In genomic region chr2:3469486-3469885, GRCh38 we compare ENCODE assay signal across 16 cellular contexts. TPM values are rescaled to one million over a fixed set of nuclear protein-coding genes. Genes with fewer than 3 reads are reported as not detected.
A peak's percentile ranks its signal among the peaks of the same experiment; 100 is the strongest.
DNase-seq lines count a peak whose midpoint lies in the region; ATAC-seq and TF ChIP-seq lines count a peak whose summit lies in the region.
"Had no signal": no experiment of that assay in that cellular context is flagged by ENCODE, and none has a peak within 500 bp of the region (broad histone marks: within the 10 kb centered on the region; RNA-seq: fewer than 3 reads in every experiment).

No MANE protein-coding gene starts in this region.

- no peaks in the 10 kb centered on the region for H4K20me1 ChIP-seq in neural progenitor cell (ENCODE audit: low read depth)

- H3K9me3 Mint-ChIP-seq in neural progenitor cell = no peaks in the 10 kb centered on the region
- H3K9me3 Mint-ChIP-seq: activated CD8-positive, alpha-beta T cell treated with anti-CD3 and anti-CD28 coated beads for 36 hours; dendritic cell treated with granulocyte-macrophage colony-stimulating factor and Interleukin-4, amounts not matched to agents 40 ng/mL and 50 ng/mL, for 4 days had no signal

- H3K27ac ChIP-seq in RWPE2 (ENCODE audit: poor library complexity, severe bottlenecking) (peak overlapping the region; percentile 77), dorsolateral prefrontal cortex (peak overlapping the region in 43 of 59 donors; percentile 0 to 78 (median 62)), neural progenitor cell (no peak overlapping the region), thoracic aorta (peak overlapping the region; percentile 91 to 97)
- H3K27ac ChIP-seq: WERI-Rb-1 had no signal

- peaks cover 6% of the 10 kb centered on the region for H3K27me3 Mint-ChIP-seq in neural progenitor cell (ENCODE audit: insufficient read depth, low read depth)
- H3K27me3 Mint-ChIP-seq: activated CD8-positive, alpha-beta T cell treated with anti-CD3 and anti-CD28 coated beads for 36 hours; dendritic cell treated with granulocyte-macrophage colony-stimulating factor and Interleukin-4, amounts not matched to agents 40 ng/mL and 50 ng/mL, for 4 days had no signal

- ATAC-seq in RWPE2 (ENCODE audit: low read depth) (no peak), thoracic aorta (ENCODE audit: insufficient number of reproducible peaks, low FRiP score, low read depth) (no peak), GM21423 (IDR thresholded peaks at IDR 0.05; ENCODE audit: unreplicated experiment) (no peak)
- ATAC-seq: activated CD8-positive, alpha-beta T cell treated with anti-CD3 and anti-CD28 coated beads for 36 hours; GM12878 had no signal

- H3F3A ChIP-seq in neural progenitor cell (ENCODE audit: low read depth) = no peaks in the 10 kb centered on the region

- no peak overlapping the region for H3K4me3 Mint-ChIP-seq in neural progenitor cell
- H3K4me3 Mint-ChIP-seq: activated CD8-positive, alpha-beta T cell treated with anti-CD3 and anti-CD28 coated beads for 36 hours; dendritic cell treated with granulocyte-macrophage colony-stimulating factor and Interleukin-4, amounts not matched to agents 40 ng/mL and 50 ng/mL, for 4 days had no signal

- no peaks in the 10 kb centered on the region for H3K27me3 ChIP-seq in RWPE2 (ENCODE audit: insufficient read depth, poor library complexity, severe bottlenecking)
- no peaks in the 10 kb centered on the region for H3K27me3 ChIP-seq in dorsolateral prefrontal cortex
- H3K27me3 ChIP-seq in neural progenitor cell = no peaks in the 10 kb centered on the region
- no peaks in the 10 kb centered on the region for H3K27me3 ChIP-seq in thoracic aorta (replicated peaks; ENCODE audit: insufficient read depth)
- H3K27me3 ChIP-seq: esophagus squamous epithelium had no signal

- intact Hi-C loops in dorsolateral prefrontal cortex (cut with DNase I) = loop anchor here in 1 of 2 donors (10.0 kb wide), 1 partner anchor 75 kb away; no protein-coding TSS in a partner anchor

- H3K27ac Mint-ChIP-seq in neural progenitor cell = peak overlapping the region; percentile 5
- H3K27ac Mint-ChIP-seq: activated CD8-positive, alpha-beta T cell treated with anti-CD3 and anti-CD28 coated beads for 36 hours; dendritic cell treated with granulocyte-macrophage colony-stimulating factor and Interleukin-4, amounts not matched to agents 40 ng/mL and 50 ng/mL, for 4 days had no signal

- no peak overlapping the region for H3K9ac ChIP-seq in neural progenitor cell

- peaks cover 28% of the 10 kb centered on the region for H3K4me1 Mint-ChIP-seq in neural progenitor cell

- no peak overlapping the region for H3K4me2 ChIP-seq in neural progenitor cell

- H3K79me2 ChIP-seq in neural progenitor cell (ENCODE audit: low read depth) = no peaks in the 10 kb centered on the region

- H3K4me3 ChIP-seq in RWPE2 (ENCODE audit: severe bottlenecking) (no peak overlapping the region), dorsolateral prefrontal cortex (no peak overlapping the region), neural progenitor cell (no peak overlapping the region), thoracic aorta (no peak overlapping the region)
- H3K4me3 ChIP-seq: esophagus squamous epithelium, GM12878 had no signal

- H3K4me1 ChIP-seq in RWPE2 (ENCODE audit: insufficient read depth, poor library complexity, severe bottlenecking) (peaks cover 31% of the 10 kb centered on the region), neural progenitor cell (no peaks in the 10 kb centered on the region), thoracic aorta (ENCODE audit: control insufficient read depth in 1 of 2, low read depth in 2 of 2) (peaks cover 32 to 71% of the 10 kb centered on the region in 2 donors)
- H3K4me1 ChIP-seq: esophagus squamous epithelium had no signal

- H3K9me3 ChIP-seq in RWPE2 (ENCODE audit: severe bottlenecking) = no peaks in the 10 kb centered on the region
- no peaks in the 10 kb centered on the region for H3K9me3 ChIP-seq in neural progenitor cell (ENCODE audit: low read depth)
- H3K9me3 ChIP-seq in thoracic aorta = no peaks in the 10 kb centered on the region
- H3K9me3 ChIP-seq: esophagus squamous epithelium had no signal

- H3K36me3 Mint-ChIP-seq in neural progenitor cell = peaks cover 32% of the 10 kb centered on the region

- H3K36me3 ChIP-seq in RWPE2 (ENCODE audit: low read depth) (peaks cover 25% of the 10 kb centered on the region), neural progenitor cell (no peaks in the 10 kb centered on the region), thoracic aorta (peaks cover 3% of the 10 kb centered on the region)

- DNase-seq in RWPE2 (ENCODE audit: low spot score) (no peak), dorsolateral prefrontal cortex (no peak), neural progenitor cell (ENCODE audit: low spot score) (no peak), thoracic aorta (ENCODE audit: low spot score) (no peak), NOMO-1 treated with dmso at 0.1 percent for 144 hours (lab: John Stamatoyannopoulos, UW; ENCODE audit: unreplicated experiment) (no peak), cerebellar cortex (ENCODE audit: low spot score) (no peak), GM19240 (ENCODE audit: insufficient read length, low spot score) (no peak)
- DNase-seq: activated CD8-positive, alpha-beta T cell treated with anti-CD3 and anti-CD28 coated beads for 36 hours; esophagus squamous epithelium; NCI-H187 treated with DMSO at 0.1 percent for 48 hours; NCI-H524 treated with DMSO at 0.1 percent for 48 hours; OCI-M1; WERI-Rb-1 had no signal

- no peak overlapping the region for H2AFZ ChIP-seq in neural progenitor cell (replicated peaks)

- TF ChIP-seq CTCF in RWPE2 (IDR thresholded peaks at IDR 0.05; ENCODE audit: poor library complexity, severe bottlenecking) = no peak
- TF ChIP-seq CTCF in dorsolateral prefrontal cortex (IDR thresholded peaks at IDR 0.05 in 54 of 56, conservative IDR thresholded peaks at IDR 0.05 in 2 of 56; ENCODE audit: low read depth in 1 of 56, partially characterized antibody in 56 of 56) = no peak
- TF ChIP-seq CTCF in neural progenitor cell (IDR thresholded peaks at IDR 0.05) = no peak
- TF ChIP-seq CTCF in thoracic aorta (IDR thresholded peaks at IDR 0.05) = no peak

RNA-seq across cellular contexts. Expression of gene ADI1, which starts 49.8 kb away (rescaled TPM):
- total RNA-seq in dorsolateral prefrontal cortex = 10 to 100 TPM; 18.6 to 47.4 (median 29.0) TPM
- total RNA-seq in neural progenitor cell (ENCODE audit: low replicate concordance) = 19.0 and 29.3 TPM in 2 replicates
- 100 to 1,000 TPM; 120 to 126 TPM for total RNA-seq in thoracic aorta
